ENCODE assay signal across 19 cellular contexts in the genomic region with DNA sequence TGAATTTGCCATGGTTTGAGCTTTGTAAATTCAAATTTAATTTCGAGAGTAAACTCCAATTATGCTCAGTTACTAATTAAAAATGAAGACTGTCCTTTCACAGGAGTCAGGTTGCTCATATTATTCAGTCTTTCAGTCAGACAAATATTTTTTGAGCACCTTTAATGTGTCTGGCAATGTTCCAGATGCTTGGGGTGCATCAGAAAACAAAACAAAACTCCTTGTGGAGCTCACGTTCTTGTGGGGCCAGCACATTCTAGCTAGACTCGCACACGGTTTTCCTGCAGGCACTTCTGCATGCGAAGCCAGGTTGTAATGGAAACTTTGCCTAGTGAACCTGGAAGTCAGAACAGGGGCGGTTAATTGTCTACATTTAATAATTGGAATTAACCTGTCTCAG.
"Had no signal": no experiment of that assay in that cellular context is flagged by ENCODE, and none has a peak within 500 bp of the region (broad histone marks: within the 10 kb centered on the region; RNA-seq: fewer than 3 reads in every experiment).

No MANE protein-coding gene starts in this region.

- ATAC-seq: activated T-cell treated with anti-CD3 and anti-CD28 coated beads, Interleukin-2, amount 50 U/mL, for 72 hours; gastrocnemius medialis; heart left ventricle; stimulated activated memory B cell treated with anti-CD40 and anti-IgM and Interleukin-4, amounts not matched to agents 10 μg/mL and 1 μg/mL and 100 μg/mL, for 72 hours had no signal

- H3K4me3 ChIP-seq: gastrocnemius medialis, heart left ventricle, sigmoid colon, spleen, testis had no signal

- H3K9me3 ChIP-seq: gastrocnemius medialis, heart left ventricle, sigmoid colon, spleen, testis had no signal

- H3K4me1 ChIP-seq: gastrocnemius medialis, heart left ventricle, parathyroid adenoma, sigmoid colon, spleen, testis had no signal

- H3K27ac ChIP-seq: brain microvascular endothelial cell, gastrocnemius medialis, heart left ventricle, parathyroid adenoma, sigmoid colon, spleen, testis, WERI-Rb-1 had no signal

- DNase-seq: activated CD4-positive, alpha-beta T cell treated with anti-CD3 and anti-CD28 coated beads, Interleukin-2, amount 50 U/mL, for 4 hours; activated effector memory CD4-positive, alpha-beta T cell treated with anti-CD3 and anti-CD28 coated beads, Interleukin-2, amount 50 U/mL, for 16 hours; activated naive CD4-positive, alpha-beta T cell treated with anti-CD3 and anti-CD28 coated beads, Interleukin-2, amount 50 U/mL, for 16 hours; activated T-cell treated with anti-CD3 and anti-CD28 coated beads, Interleukin-2, amount 50 U/mL, for 72 hours; aorta; brain microvascular endothelial cell; central memory CD4-positive, alpha-beta T cell; cortex of kidney; gastrocnemius medialis; heart left ventricle; kidney; midbrain; sigmoid colon; spleen; stimulated activated CD4-positive, alpha-beta T cell treated with anti-CD3 and anti-CD28 coated beads, Interleukin-4, amount 100 ng/mL, for 4 hours; testis; WERI-Rb-1 had no signal

- H3K27me3 ChIP-seq: brain microvascular endothelial cell, gastrocnemius medialis, heart left ventricle, sigmoid colon, spleen, testis had no signal
